In genomic region chr16:21339269-21339641, GRCh38 we compare ENCODE assay signal across 28 cellular contexts.
"Had no signal": no experiment of that assay in that cellular context is flagged by ENCODE, and none has a peak within 500 bp of the region (broad histone marks: within the 10 kb centered on the region; RNA-seq: fewer than 3 reads in every experiment).

No MANE protein-coding gene starts in this region.

- H3K27me3 ChIP-seq: adrenal gland, body of pancreas, breast epithelium had no signal

- H3K4me2 ChIP-seq: PC-9 had no signal

- DNase-seq: activated CD4-positive, alpha-beta T cell treated with anti-CD3 and anti-CD28 coated beads, Interleukin-2, amount 10 ng/mL, durations not matched to agents 24 days and 14 days; activated CD4-positive, alpha-beta T cell treated with anti-CD3 and anti-CD28 coated beads, Interleukin-2, amount 50 U/mL, for 4 hours; activated CD8-positive, alpha-beta T cell treated with anti-CD3 and anti-CD28 coated beads for 36 hours; activated gamma-delta T cell treated with Interleukin-2 at 50 U/mL for 16 hours; activated naive CD4-positive, alpha-beta T cell treated with anti-CD3 and anti-CD28 coated beads for 36 hours; activated T-cell treated with anti-CD3 and anti-CD28 coated beads, Interleukin-2, amount 50 U/mL, for 1 hour; adrenal gland; body of pancreas; Kasumi-1; KBM-7; NCI-H1092 treated with DMSO at 0.1 percent for 48 hours; NCI-H1417; NCI-H146; NCI-H187; NCI-H2029 treated with DMSO at 0.1 percent for 48 hours; NCI-H2107; NCI-H2171; NCI-H510A; NCI-H526; NCI-H748 treated with DMSO at 0.1 percent for 48 hours; PC-9; SIG-M5; SW 1271; T1000; WERI-Rb-1 had no signal

- H3K9me3 ChIP-seq: adrenal gland, body of pancreas, breast epithelium had no signal

- H3K36me3 ChIP-seq: adrenal gland, breast epithelium, WERI-Rb-1 had no signal

- H2AFZ ChIP-seq: PC-9 had no signal

- H3K4me1 ChIP-seq: adrenal gland, body of pancreas, breast epithelium had no signal

- ATAC-seq: body of pancreas, Right ventricle myocardium inferior had no signal

- H3K4me3 ChIP-seq: adrenal gland, body of pancreas, breast epithelium, PC-9 had no signal

- H3K27ac ChIP-seq: adrenal gland, body of pancreas, breast epithelium, PC-9, RWPE1, WERI-Rb-1 had no signal
